Comparison of ENCODE assay signal across 10 cellular contexts in genomic region chr15:85621096-85621495, GRCh38.
DNase-seq lines count a peak whose midpoint lies in the region; ATAC-seq and TF ChIP-seq lines count a peak whose summit lies in the region.
"Had no signal": no experiment of that assay in that cellular context is flagged by ENCODE, and none has a peak within 500 bp of the region (broad histone marks: within the 10 kb centered on the region; RNA-seq: fewer than 3 reads in every experiment).

No MANE protein-coding gene starts in this region.

- H3K36me3 ChIP-seq in breast epithelium (no peaks in the 10 kb centered on the region), lung (ENCODE audit: control insufficient read depth in 2 of 2, insufficient read depth in 2 of 2, low read length in 2 of 2) (peaks cover 0 to 5% of the 10 kb centered on the region in 2 donors), thoracic aorta (no peaks in the 10 kb centered on the region)

- peaks cover 45% of the 10 kb centered on the region for H3K4me1 Mint-ChIP-seq in activated CD4-positive, alpha-beta T cell treated with anti-CD3 and anti-CD28 coated beads, Interleukin-2, amount 10 ng/mL, durations not matched to agents 7 days and 5 days

- H3K27ac ChIP-seq in breast epithelium (peak overlapping the region; percentile 83 to 90), lung (ENCODE audit: low read depth in 1 of 2, low read length in 1 of 2) (peak overlapping the region; percentile 65 to 73), thoracic aorta (peak overlapping the region; percentile 79 to 92)
- H3K27ac ChIP-seq: A549 had no signal

- no peak for TF ChIP-seq POLR2A in breast epithelium (IDR thresholded peaks at IDR 0.05)

- H3K27ac Mint-ChIP-seq in activated CD4-positive, alpha-beta T cell treated with anti-CD3 and anti-CD28 coated beads, Interleukin-2, amount 10 ng/mL, durations not matched to agents 7 days and 5 days: peak overlapping the region; percentile 51

- H3K9me3 Mint-ChIP-seq in activated CD4-positive, alpha-beta T cell treated with anti-CD3 and anti-CD28 coated beads, Interleukin-2, amount 10 ng/mL, durations not matched to agents 7 days and 5 days: no peaks in the 10 kb centered on the region

- CTCF ChIA-PET in activated CD4-positive, alpha-beta T cell treated with anti-CD3 and anti-CD28 coated beads, Interleukin-2, amount 10 ng/mL, durations not matched to agents 7 days and 5 days (lab: Charles Lee): interaction anchor here (1.2 kb wide), 1 partner anchor 20 kb away, joined by 4 read pairs; no protein-coding TSS in a partner anchor

- ATAC-seq in lung (ENCODE audit: insufficient read depth, low FRiP score): no peak
- ATAC-seq in thoracic aorta (ENCODE audit: insufficient number of reproducible peaks, low FRiP score, low read depth): no peak
- no peak for ATAC-seq in GM18520 (IDR thresholded peaks at IDR 0.05; ENCODE audit: unreplicated experiment)
- ATAC-seq: A549 had no signal

- H3K36me3 Mint-ChIP-seq in activated CD4-positive, alpha-beta T cell treated with anti-CD3 and anti-CD28 coated beads, Interleukin-2, amount 10 ng/mL, durations not matched to agents 7 days and 5 days (ENCODE audit: low read depth): peaks cover 13% of the 10 kb centered on the region

- no peaks in the 10 kb centered on the region for H3K27me3 Mint-ChIP-seq in activated CD4-positive, alpha-beta T cell treated with anti-CD3 and anti-CD28 coated beads, Interleukin-2, amount 10 ng/mL, durations not matched to agents 7 days and 5 days

- WGBS in lung, 2 donors: 53 to 71% methylated on average over 4 of the region's 4 CpGs

- intact Hi-C loops in breast epithelium (cut with DNase I; ENCODE audit: low total_unique reads): no loop called here

- POLR2A ChIA-PET in activated CD4-positive, alpha-beta T cell treated with anti-CD3 and anti-CD28 coated beads, Interleukin-2, amount 10 ng/mL, durations not matched to agents 7 days and 5 days (lab: Charles Lee): no interaction called here

- H3K9me3 ChIP-seq in breast epithelium: no peaks in the 10 kb centered on the region
- no peaks in the 10 kb centered on the region for H3K9me3 ChIP-seq in lung (ENCODE audit: control insufficient read depth in 2 of 2, insufficient read depth in 1 of 2, low read length in 1 of 2)
- H3K9me3 ChIP-seq in thoracic aorta: no peaks in the 10 kb centered on the region
- H3K9me3 ChIP-seq: A549 had no signal

- H3K4me3 ChIP-seq in breast epithelium (peak overlapping the region; percentile 50 to 67 (median 55)), lung (no peak overlapping the region), thoracic aorta (peak overlapping the region; percentile 71)
- H3K4me3 ChIP-seq: A549 had no signal

- H3K4me3 Mint-ChIP-seq in activated CD4-positive, alpha-beta T cell treated with anti-CD3 and anti-CD28 coated beads, Interleukin-2, amount 10 ng/mL, durations not matched to agents 7 days and 5 days: no peak overlapping the region

- no peak for TF ChIP-seq CTCF in breast epithelium (IDR thresholded peaks at IDR 0.05)
- no peak for TF ChIP-seq CTCF in lung (IDR thresholded peaks at IDR 0.05; ENCODE audit: control extremely low read depth, extremely low read depth)
- no peak for TF ChIP-seq CTCF in thoracic aorta (IDR thresholded peaks at IDR 0.05)

- H3K27me3 ChIP-seq in breast epithelium (no peaks in the 10 kb centered on the region), lung (ENCODE audit: control insufficient read depth, insufficient read depth) (no peaks in the 10 kb centered on the region), thoracic aorta (replicated peaks; ENCODE audit: insufficient read depth) (no peaks in the 10 kb centered on the region)

- DNase-seq in activated CD4-positive, alpha-beta T cell treated with anti-CD3 and anti-CD28 coated beads, Interleukin-2, amount 10 ng/mL, durations not matched to agents 7 days and 5 days: no peak
- DNase-seq in activated CD4-positive, alpha-beta T cell treated with anti-CD3 and anti-CD28 coated beads for 48 hours: no peak
- DNase-seq in breast epithelium (ENCODE audit: low spot score in 2 of 2): no peak
- DNase-seq in lung (ENCODE audit: low spot score): no peak
- DNase-seq in thoracic aorta (ENCODE audit: low spot score): no peak
- DNase-seq in OCI-M2 (lab: John Stamatoyannopoulos, UW; ENCODE audit: unreplicated experiment): no peak
- DNase-seq in activated naive CD4-positive, alpha-beta T cell treated with Interleukin-2 at 50 U/mL for 16 hours: no peak
- DNase-seq: islet precursor cell had no signal

- peaks cover 0 to 18% of the 10 kb centered on the region in 2 donors for H3K4me1 ChIP-seq in breast epithelium
- H3K4me1 ChIP-seq in lung (ENCODE audit: control insufficient read depth in 2 of 2, insufficient read depth in 2 of 2, low read length in 2 of 2): peaks cover 14 to 73% of the 10 kb centered on the region in 2 donors
- H3K4me1 ChIP-seq in thoracic aorta (ENCODE audit: control insufficient read depth in 1 of 2, low read depth in 2 of 2): peaks cover 37 to 59% of the 10 kb centered on the region in 2 donors
